8 cellular contexts compared by ENCODE assay signal in the genomic region with DNA sequence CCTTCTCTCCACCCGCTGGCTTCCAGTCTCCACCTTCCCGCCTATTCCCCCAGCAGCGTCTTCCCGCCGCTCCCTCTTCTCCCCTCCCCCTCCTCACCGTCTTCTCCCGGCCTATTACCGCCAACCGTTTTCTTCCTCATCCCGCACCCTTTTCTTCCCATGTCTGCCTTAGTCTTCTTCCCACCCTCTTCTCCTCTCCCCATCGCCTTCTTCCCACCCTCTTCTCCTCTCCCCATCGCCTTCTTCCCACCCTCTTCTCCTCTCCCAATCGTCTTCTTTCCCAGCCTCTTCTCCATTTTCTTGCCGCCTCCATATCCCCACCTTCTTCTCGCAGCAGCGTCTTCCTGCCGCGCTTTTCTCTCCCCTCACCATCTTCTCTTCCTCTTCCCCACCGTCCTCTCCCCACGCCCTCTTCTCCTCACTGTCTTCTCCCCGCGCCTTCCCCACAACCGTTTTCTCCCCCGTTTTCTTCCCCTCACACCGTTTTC. TPM values are rescaled to one million over a fixed set of nuclear protein-coding genes. Genes with fewer than 3 reads are reported as not detected.
A peak's percentile ranks its signal among the peaks of the same experiment; 100 is the strongest.
DNase-seq lines count a peak whose midpoint lies in the region; ATAC-seq, FAIRE-seq and TF ChIP-seq lines count a peak whose summit lies in the region.
"Not testable (repeated sequence)": the region's sequence is repeated elsewhere in the genome, so short reads cannot be mapped to it uniquely, and the experiment has no call there.

No MANE protein-coding gene starts in this region.

- peak overlapping the region; percentile 88 for H3K4me3 Mint-ChIP-seq in CD8-positive, alpha-beta T cell
- peak overlapping the region; percentile 87 for H3K4me3 Mint-ChIP-seq in dendritic cell treated with granulocyte-macrophage colony-stimulating factor and Interleukin-4, amounts not matched to agents 40 ng/mL and 50 ng/mL, for 4 days

- ATAC-seq in CD8-positive, alpha-beta T cell: peak; percentile 21
- peak; percentile 26 for ATAC-seq in HG03103 (IDR thresholded peaks at IDR 0.05; ENCODE audit: low read depth, unreplicated experiment)
- peak; percentile 71 for ATAC-seq in Panc1
- peak; percentile 44 to 67 (median 61) for ATAC-seq in pancreas
- peak; percentile 50 for ATAC-seq in stimulated activated naive CD8-positive, alpha-beta T cell treated with anti-CD3 and anti-CD28 coated beads, Interleukin-15, Interleukin-2, amounts not matched to agents 100 U/mL and 50 U/mL, for 24 hours

- BruUV-seq in Panc1 (replicated peaks; lab: Mats Ljungman, UMichigan): not testable (repeated sequence)

- H3K4me1 ChIP-seq in CD8-positive, alpha-beta T cell (ENCODE audit: insufficient read depth, low read length); Panc1 (ENCODE audit: control insufficient read depth, insufficient read depth, low read length); iPS-15b (ENCODE audit: control insufficient read depth, insufficient read depth, low read length); pancreas: not testable (repeated sequence)

- H3K27me3 Mint-ChIP-seq in CD8-positive, alpha-beta T cell (ENCODE audit: low read depth): not testable (repeated sequence)
- peaks cover 14% of the 10 kb centered on the region for H3K27me3 Mint-ChIP-seq in dendritic cell treated with granulocyte-macrophage colony-stimulating factor and Interleukin-4, amounts not matched to agents 40 ng/mL and 50 ng/mL, for 4 days

- intact Hi-C loops in CD8-positive, alpha-beta T cell (cut with DNase I, micrococcal nuclease); Panc1 (cut with micrococcal nuclease; ENCODE audit: unreplicated experiment); dendritic cell treated with granulocyte-macrophage colony-stimulating factor and Interleukin-4, amounts not matched to agents 40 ng/mL and 50 ng/mL, for 4 days (cut with micrococcal nuclease); pancreas (cut with DNase I): not testable (repeated sequence)

- H3K9me3 Mint-ChIP-seq in CD8-positive, alpha-beta T cell; dendritic cell treated with granulocyte-macrophage colony-stimulating factor and Interleukin-4, amounts not matched to agents 40 ng/mL and 50 ng/mL, for 4 days: not testable (repeated sequence)

- H3K36me3 ChIP-seq in CD8-positive, alpha-beta T cell (ENCODE audit: insufficient read depth, low read length); Panc1 (ENCODE audit: control insufficient read depth, insufficient read depth, low read length); iPS-15b (ENCODE audit: control insufficient read depth, insufficient read depth, low read length); pancreas: not testable (repeated sequence)

- peak overlapping the region; percentile 67 for H3K4me3 ChIP-seq in CD8-positive, alpha-beta T cell (ENCODE audit: low read depth, low read length)
- H3K4me3 ChIP-seq in Panc1 (ENCODE audit: low read depth in 2 of 2, low read length in 2 of 2) (peak overlapping the region; percentile 54 to 56), iPS-15b (ENCODE audit: low read depth, low read length) (peak overlapping the region; percentile 68), pancreas (peak overlapping the region in 2 of 4 donors; percentile 18 to 35)

- not testable (repeated sequence) for H3K27me3 ChIP-seq in CD8-positive, alpha-beta T cell (ENCODE audit: insufficient read depth, low read length); Panc1 (ENCODE audit: control insufficient read depth, insufficient read depth, low read length); iPS-15b (ENCODE audit: control insufficient read depth, insufficient read depth, low read length); pancreas

- peak overlapping the region; percentile 45 for H3K27ac ChIP-seq in CD8-positive, alpha-beta T cell (ENCODE audit: low read depth, low read length)
- H3K27ac ChIP-seq in Panc1 (ENCODE audit: low read length): peak overlapping the region; percentile 77
- not testable (repeated sequence) for H3K27ac ChIP-seq in pancreas

- H3K36me3 Mint-ChIP-seq in CD8-positive, alpha-beta T cell; dendritic cell treated with granulocyte-macrophage colony-stimulating factor and Interleukin-4, amounts not matched to agents 40 ng/mL and 50 ng/mL, for 4 days (ENCODE audit: low read depth): not testable (repeated sequence)

- 1 to 2% methylated on average over 20 to 23 of the region's 25 CpGs for WGBS in pancreas, 2 donors

- not testable (repeated sequence) for TF ChIP-seq CTCF in CD8-positive, alpha-beta T cell (IDR thresholded peaks at IDR 0.05); Panc1 (IDR thresholded peaks at IDR 0.05); pancreas (IDR thresholded peaks at IDR 0.05)

- not testable (repeated sequence) for H3K9me3 ChIP-seq in CD8-positive, alpha-beta T cell (ENCODE audit: low read length); Panc1 (ENCODE audit: control insufficient read depth, insufficient read depth, low read depth, low read length); iPS-15b (ENCODE audit: control insufficient read depth, insufficient read depth, low read length); pancreas

- in situ Hi-C loops in Panc1 (cut with HindIII; ENCODE audit: low pct_unique_long_range_greater_than_20kb, low sequenced_read_pairs): not testable (repeated sequence)

- CTCF ChIA-PET in CD8-positive, alpha-beta T cell (lab: Charles Lee); Panc1 (lab: Charles Lee): not testable (repeated sequence)

- FAIRE-seq in pancreas (lab: Jason Lieb, UNC): not testable (repeated sequence)

- POLR2A ChIA-PET in CD8-positive, alpha-beta T cell (lab: Charles Lee); Panc1 (lab: Charles Lee): not testable (repeated sequence)

- H3K27ac Mint-ChIP-seq in CD8-positive, alpha-beta T cell: peak overlapping the region; percentile 88
- peak overlapping the region; percentile 68 for H3K27ac Mint-ChIP-seq in dendritic cell treated with granulocyte-macrophage colony-stimulating factor and Interleukin-4, amounts not matched to agents 40 ng/mL and 50 ng/mL, for 4 days

- H3K9ac ChIP-seq in iPS-15b (ENCODE audit: low read depth, low read length): peak overlapping the region; percentile 16

- peak in 3 of 7 experiments; percentile 4 to 64 (median 27) for DNase-seq in CD8-positive, alpha-beta T cell
- DNase-seq in Panc1 (ENCODE audit: low read depth, low spot score); pancreas: not testable (repeated sequence)
- peak; percentile 45 for DNase-seq in activated T-cell treated with anti-CD3 and anti-CD28 coated beads, Interleukin-2, amount 50 U/mL, for 1 hour
- DNase-seq in stimulated activated naive CD8-positive, alpha-beta T cell treated with anti-CD3 and anti-CD28 coated beads, Interleukin-15, Interleukin-2, amounts not matched to agents 100 U/mL and 50 U/mL, for 24 hours: peak; percentile 30

- H3K4me1 Mint-ChIP-seq in CD8-positive, alpha-beta T cell (ENCODE audit: low read depth): peaks cover 25% of the 10 kb centered on the region
- H3K4me1 Mint-ChIP-seq in dendritic cell treated with granulocyte-macrophage colony-stimulating factor and Interleukin-4, amounts not matched to agents 40 ng/mL and 50 ng/mL, for 4 days (ENCODE audit: low read depth): peaks cover 20% of the 10 kb centered on the region

RNA-seq across cellular contexts. Expression of a gene that starts 33.8 kb away (rescaled TPM):
- not detected for total RNA-seq in CD8-positive, alpha-beta T cell
- total RNA-seq in Panc1 (2021; ENCODE audit: unreplicated experiment): not detected
- polyA plus RNA-seq in Panc1 (2012; ENCODE audit: insufficient read length): not detected
- total RNA-seq in pancreas: not detected
- polyA plus RNA-seq in pancreas: under 1 TPM in 1 of 2 donors, not detected in 1; 0.09 TPM

RNA-seq across cellular contexts. Expression of a gene that starts 48.1 kb away (rescaled TPM):
- 1 to 10 TPM; 5.7 to 6.1 TPM for total RNA-seq in CD8-positive, alpha-beta T cell
- 21.7 TPM for total RNA-seq in Panc1 (2021; ENCODE audit: unreplicated experiment)
- polyA plus RNA-seq in Panc1 (2012; ENCODE audit: insufficient read length): 22.1 TPM
- 10 to 100 TPM in 3 of 6 donors, 1 to 10 TPM in 3; 5.8 to 14.3 (median 10.3) TPM for total RNA-seq in pancreas
- polyA plus RNA-seq in pancreas: 10 to 100 TPM; 11.3 to 14.3 TPM

Comparison
In these comparisons a context has a peak if more than half of its experiments do, and no peak if none do; other contexts are left out.
1. ATAC-seq: peak in every context shown above with its lines; median percentile 71 in Panc1; 61 in pancreas; 50 in stimulated activated naive CD8-positive, alpha-beta T cell treated with anti-CD3 and anti-CD28 coated beads, Interleukin-15, Interleukin-2, amounts not matched to agents 100 U/mL and 50 U/mL, for 24 hours; 26 in HG03103; 21 in CD8-positive, alpha-beta T cell.